In genomic region chr19:55599468-55600335, GRCh38 we compare ENCODE assay signal across 8 cellular contexts. TPM values are rescaled to one million over a fixed set of nuclear protein-coding genes. Genes with fewer than 3 reads are reported as not detected.
DNase-seq lines count a peak whose midpoint lies in the region; ATAC-seq and TF ChIP-seq lines count a peak whose summit lies in the region.

A gene with protein sequence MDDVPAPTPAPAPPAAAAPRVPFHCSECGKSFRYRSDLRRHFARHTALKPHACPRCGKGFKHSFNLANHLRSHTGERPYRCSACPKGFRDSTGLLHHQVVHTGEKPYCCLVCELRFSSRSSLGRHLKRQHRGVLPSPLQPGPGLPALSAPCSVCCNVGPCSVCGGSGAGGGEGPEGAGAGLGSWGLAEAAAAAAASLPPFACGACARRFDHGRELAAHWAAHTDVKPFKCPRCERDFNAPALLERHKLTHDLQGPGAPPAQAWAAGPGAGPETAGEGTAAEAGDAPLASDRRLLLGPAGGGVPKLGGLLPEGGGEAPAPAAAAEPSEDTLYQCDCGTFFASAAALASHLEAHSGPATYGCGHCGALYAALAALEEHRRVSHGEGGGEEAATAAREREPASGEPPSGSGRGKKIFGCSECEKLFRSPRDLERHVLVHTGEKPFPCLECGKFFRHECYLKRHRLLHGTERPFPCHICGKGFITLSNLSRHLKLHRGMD (minus strand): TSS chr19:55599517. CDS start chr19:55597865, 1,652 bp downstream.
A gene with protein sequence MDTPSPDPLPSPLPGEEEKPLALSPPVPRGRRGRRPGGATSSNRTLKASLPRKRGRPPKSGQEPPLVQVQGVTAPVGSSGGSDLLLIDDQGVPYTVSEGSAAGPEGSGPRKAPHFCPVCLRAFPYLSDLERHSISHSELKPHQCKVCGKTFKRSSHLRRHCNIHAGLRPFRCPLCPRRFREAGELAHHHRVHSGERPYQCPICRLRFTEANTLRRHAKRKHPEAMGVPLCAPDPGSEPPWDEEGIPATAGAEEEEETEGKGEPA (plus strand): TSS chr19:55600288. CDS start chr19:55602113, 1,825 bp downstream.

- POLR2A ChIA-PET in AG04449 (lab: Yijun Ruan, JAX), result interaction anchor here (0.7 to 1.6 kb wide), 10 partner anchors 12 to 210 kb away, joined by 3 to 6 read pairs (median 4); partner anchors contain the start of genes UBE2S and ZNF784

- peak within 1 kb of the TSS; percentile 77 for H3K4me2 ChIP-seq in mammary epithelial cell (ENCODE audit: insufficient read depth, low read depth, low read length)

- H4K20me1 ChIP-seq in mammary epithelial cell (ENCODE audit: insufficient read depth, low read length), result no peaks in the 10 kb centered on the region

- peaks cover 13 to 19% (median 14%) of the 10 kb centered on the region in 3 donors for H3K36me3 Mint-ChIP-seq in immature natural killer cell

- H3K27ac ChIP-seq in mammary epithelial cell (ENCODE audit: insufficient read depth, low read depth, low read length), result peak within 1 kb of the TSS; percentile 89

- peak; percentile 57 for ATAC-seq in GM18907 (IDR thresholded peaks at IDR 0.05; ENCODE audit: unreplicated experiment)
- ATAC-seq in HG03159 (IDR thresholded peaks at IDR 0.05; ENCODE audit: unreplicated experiment), result peak; percentile 50

- peak within 1 kb of the TSS; percentile 95 for H3K9ac ChIP-seq in mammary epithelial cell (ENCODE audit: insufficient read depth, low read length)

- intact Hi-C loops in mammary epithelial cell (cut with micrococcal nuclease), result loop anchor here (1.0 to 5.0 kb wide), 2 partner anchors 19 to 47 kb away; partner anchors contain the start of gene ZNF579

- H3K27ac Mint-ChIP-seq in immature natural killer cell, result peak within 1 kb of the TSS; percentile 93 to 99 (median 98)

- TF ChIP-seq CTCF in AG04449 (IDR thresholded peaks at IDR 0.05; ENCODE audit: insufficient read depth, low read length, missing control alignments) (no peak), WI38 (IDR thresholded peaks at IDR 0.05; ENCODE audit: low read depth, low read length) (no peak), mammary epithelial cell (conservative IDR thresholded peaks at IDR 0.05 in 1 of 2, IDR thresholded peaks at IDR 0.05 in 1 of 2; ENCODE audit: extremely low read depth in 1 of 2, insufficient read depth in 1 of 2, low read depth in 1 of 2, low read length in 2 of 2) (no peak)

- DNase-seq in AG04449 (ENCODE audit: low read depth, low spot score), result peak; percentile 88
- peak; percentile 98 for DNase-seq in NCI-H226
- DNase-seq in mammary epithelial cell, result peak; percentile 98
- DNase-seq in immature natural killer cell, result peak; percentile 96
- DNase-seq in smooth muscle cell of the brain vasculature (ENCODE audit: low read depth, low spot score), result peak; percentile 98

- H3K27me3 Mint-ChIP-seq in immature natural killer cell (ENCODE audit: low read depth in 3 of 3), result peaks cover 4 to 11% (median 4%) of the 10 kb centered on the region in 3 donors

- H3K79me2 ChIP-seq in mammary epithelial cell (ENCODE audit: insufficient read depth, low read length), result peaks cover 25% of the 10 kb centered on the region

- CTCF ChIA-PET in AG04449 (lab: Yijun Ruan, JAX) (interaction anchor here (1.6 to 2.9 kb wide), 2 partner anchors 12 to 84 kb away, joined by 6 to 15 read pairs; no protein-coding TSS in a partner anchor), mammary epithelial cell (lab: Charles Lee; ENCODE audit: low non-redundant PET) (no interaction called here)

- dilution Hi-C loops in mammary epithelial cell (cut with HindIII; ENCODE audit: low sequenced_read_pairs), result loop anchor here (5.0 to 25.0 kb wide), 4 partner anchors 38 to 1137 kb away; partner anchors contain the start of genes CDC42EP5, LENG9 and LILRB4

- no peaks in the 10 kb centered on the region for H3K9me3 ChIP-seq in mammary epithelial cell (replicated peaks; ENCODE audit: insufficient read depth, low read length)

- H3K4me3 ChIP-seq in AG04449 (ENCODE audit: low read depth, low read length) (peak within 1 kb of the TSS; percentile 87), WI38 (ENCODE audit: low read depth, low read length) (peak within 1 kb of the TSS; percentile 83), mammary epithelial cell (replicated peaks in 1 of 3; ENCODE audit: insufficient read depth in 1 of 3, low read depth in 2 of 3, low read length in 3 of 3) (peak within 1 kb of the TSS; percentile 60 to 92 (median 80))

- peak within 1 kb of the TSS; percentile 96 to 100 (median 99) for H3K4me3 Mint-ChIP-seq in immature natural killer cell

- WGBS in mammary epithelial cell (ENCODE audit: low coverage, missing lambda C conversion rate), result 2% methylated on average over 29 of the region's 68 CpGs

- no peaks in the 10 kb centered on the region for H3K27me3 ChIP-seq in mammary epithelial cell (ENCODE audit: insufficient read depth, low read length)

- peaks cover 0 to 1% (median 0%) of the 10 kb centered on the region in 6 donors for H3K9me3 Mint-ChIP-seq in immature natural killer cell

- TSS peak; percentile 39 for BruUV-seq in mammary epithelial cell (replicated peaks; lab: Mats Ljungman, UMichigan)

- H2AFZ ChIP-seq in mammary epithelial cell (ENCODE audit: low read depth, low read length), result peak within 1 kb of the TSS; percentile 88

- in situ Hi-C loops in mammary epithelial cell (cut with MboI; ENCODE audit: low sequenced_read_pairs in 2 of 2), result no loop called here

- no peaks in the 10 kb centered on the region for H3K36me3 ChIP-seq in mammary epithelial cell (ENCODE audit: insufficient read depth, low read length)

- H3K4me1 Mint-ChIP-seq in immature natural killer cell, result peaks cover 31 to 34% of the 10 kb centered on the region in 2 donors

- H3K4me1 ChIP-seq in mammary epithelial cell (ENCODE audit: insufficient read depth, low read length), result peaks cover 10% of the 10 kb centered on the region

RNA-seq across cellular contexts. Expression of the first gene that starts in this region (rescaled TPM):
- total RNA-seq in mammary epithelial cell, result 10 to 100 TPM in 1 of 2 donors, 1 to 10 TPM in 1; 5.3 to 13.4 TPM
- polyA plus RNA-seq in mammary epithelial cell (3.7 TPM), immature natural killer cell (1 to 10 TPM in 2 of 3 donors, under 1 TPM in 1; 0.63 to 1.7 (median 1.0) TPM)
- 15.5 TPM for polyA minus RNA-seq in mammary epithelial cell

RNA-seq across cellular contexts. Expression of the second gene that starts in this region (rescaled TPM):
- 10 to 100 TPM; 11.0 to 14.3 TPM for total RNA-seq in mammary epithelial cell
- polyA plus RNA-seq in mammary epithelial cell (6.9 TPM), immature natural killer cell (10 to 100 TPM; 23.9 to 36.4 (median 31.7) TPM)
- 4.6 TPM for polyA minus RNA-seq in mammary epithelial cell

Comparison
In these comparisons a context has a peak if more than half of its experiments do, and no peak if none do; other contexts are left out.
1. Peak in every context shown above with its lines: DNase-seq, ATAC-seq, H3K4me3 ChIP-seq and H3K27ac ChIP-seq.